16 cellular contexts compared by ENCODE assay signal in the genomic region with DNA sequence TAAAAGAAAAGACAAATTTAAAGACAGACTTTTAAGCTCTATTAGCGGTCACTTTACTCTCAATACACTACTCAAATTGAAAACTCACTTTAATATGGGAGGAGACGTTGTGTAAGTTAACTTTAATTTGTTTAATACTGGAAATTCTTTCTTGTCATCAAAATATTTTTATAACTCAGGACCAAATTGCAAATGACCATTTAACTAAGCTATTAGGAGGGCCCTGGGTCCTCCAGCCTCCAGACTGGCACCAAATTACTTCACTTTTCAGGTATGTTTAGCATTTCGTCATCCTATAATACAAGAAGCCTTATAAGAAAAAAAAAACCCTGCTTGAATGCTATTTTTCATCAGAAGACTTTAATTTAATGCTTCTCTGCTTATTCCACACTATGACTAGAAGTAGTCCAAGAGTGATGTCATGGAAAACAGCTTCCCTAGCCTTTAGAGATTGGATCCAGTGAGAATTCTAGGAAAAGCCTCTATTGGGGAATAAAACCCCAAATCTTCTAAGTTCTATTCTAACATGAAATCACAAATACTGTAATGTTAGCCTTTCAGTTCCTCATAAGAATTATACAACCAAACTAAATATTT. TPM values are rescaled to one million over a fixed set of nuclear protein-coding genes. Genes with fewer than 3 reads are reported as not detected.
A peak's percentile ranks its signal among the peaks of the same experiment; 100 is the strongest.
DNase-seq lines count a peak whose midpoint lies in the region; ATAC-seq, FAIRE-seq and TF ChIP-seq lines count a peak whose summit lies in the region.
"Had no signal": no experiment of that assay in that cellular context is flagged by ENCODE, and none has a peak within 500 bp of the region (broad histone marks: within the 10 kb centered on the region; RNA-seq: fewer than 3 reads in every experiment).

No MANE protein-coding gene starts in this region.

- H3K4me1 Mint-ChIP-seq in activated T-cell treated with anti-CD3 and anti-CD28 coated beads, Interleukin-2, amount 50 U/mL, for 4 hours (ENCODE audit: low read depth), result peaks cover 33% of the 10 kb centered on the region
- peaks cover 20% of the 10 kb centered on the region for H3K4me1 Mint-ChIP-seq in neural crest cell

- ATAC-seq in activated T-cell treated with anti-CD3 and anti-CD28 coated beads, Interleukin-2, amount 50 U/mL, for 4 hours, result no peak
- no peak for ATAC-seq in sciatic nerve
- ATAC-seq in HG03135 (IDR thresholded peaks at IDR 0.05; ENCODE audit: unreplicated experiment), result no peak
- ATAC-seq: esophagus mucosa had no signal

- no peaks in the 10 kb centered on the region for H3K9me3 Mint-ChIP-seq in activated T-cell treated with anti-CD3 and anti-CD28 coated beads, Interleukin-2, amount 50 U/mL, for 4 hours
- H3K9me3 Mint-ChIP-seq in neural crest cell, result no peaks in the 10 kb centered on the region

- peak overlapping the region; percentile 9 for H3K4me3 Mint-ChIP-seq in activated T-cell treated with anti-CD3 and anti-CD28 coated beads, Interleukin-2, amount 50 U/mL, for 4 hours
- peak overlapping the region; percentile 31 for H3K4me3 Mint-ChIP-seq in neural crest cell

- DNase-seq in activated T-cell treated with anti-CD3 and anti-CD28 coated beads, Interleukin-2, amount 50 U/mL, for 4 hours, result no peak
- no peak for DNase-seq in activated T-cell treated with anti-CD3 and anti-CD28 coated beads, Interleukin-2, amount 50 U/mL, for 48 hours
- DNase-seq in bronchial epithelial cell (ENCODE audit: low read depth) (peak; percentile 4), neural crest cell (ENCODE audit: low read depth, low spot score) (no peak), sciatic nerve (ENCODE audit: low spot score) (no peak), SW480 (ENCODE audit: low spot score) (no peak)
- DNase-seq: Kasumi-1, NCI-H2081, NCI-H82, posterior cingulate gyrus, SIG-M5, uterus had no signal

- H3K27ac Mint-ChIP-seq in neural crest cell (ENCODE audit: unreplicated experiment), result no peak overlapping the region

- H3K4me3 ChIP-seq in OCI-LY1 (ENCODE audit: low read depth, low read length, poor library complexity, severe bottlenecking) (no peak overlapping the region), bronchial epithelial cell (ENCODE audit: low read depth, low read length) (no peak overlapping the region)
- H3K4me3 ChIP-seq: uterus had no signal

- no peak overlapping the region for H3K9ac ChIP-seq in OCI-LY1 (ENCODE audit: low read length)

- no peaks in the 10 kb centered on the region for H3F3A ChIP-seq in OCI-LY1 (ENCODE audit: insufficient read depth, low read length)

- TF ChIP-seq CTCF in OCI-LY1 (IDR thresholded peaks at IDR 0.05; ENCODE audit: low read length) (no peak), bronchial epithelial cell (IDR thresholded peaks at IDR 0.05; ENCODE audit: insufficient read depth, low read length, severe bottlenecking) (no peak), neural crest cell (conservative IDR thresholded peaks at IDR 0.05) (no peak)

- no peak overlapping the region for H2AFZ ChIP-seq in OCI-LY1 (ENCODE audit: low read length)

- no peak overlapping the region for H3K27ac ChIP-seq in OCI-LY1 (ENCODE audit: low read depth, low read length, poor library complexity, severe bottlenecking)
- H3K27ac ChIP-seq: VCaP had no signal

- H3K9me3 ChIP-seq in OCI-LY1 (ENCODE audit: low read length), result no peaks in the 10 kb centered on the region
- H3K9me3 ChIP-seq: uterus had no signal

- H3K36me3 Mint-ChIP-seq in activated T-cell treated with anti-CD3 and anti-CD28 coated beads, Interleukin-2, amount 50 U/mL, for 4 hours (ENCODE audit: insufficient read depth), result peaks cover 9% of the 10 kb centered on the region
- peaks cover 6% of the 10 kb centered on the region for H3K36me3 Mint-ChIP-seq in neural crest cell (ENCODE audit: low read depth)

- no peaks in the 10 kb centered on the region for H4K20me1 ChIP-seq in OCI-LY1 (ENCODE audit: insufficient read depth, low read length)

- H3K4me2 ChIP-seq in OCI-LY1 (ENCODE audit: low read length), result peak overlapping the region; percentile 19; the same call in 1 of the 2 replicates

- no peaks in the 10 kb centered on the region for H3K9me2 ChIP-seq in OCI-LY1 (ENCODE audit: low read depth, low read length)

- FAIRE-seq in bronchial epithelial cell (lab: Jason Lieb, UNC), result no peak

- H3K4me1 ChIP-seq in OCI-LY1 (ENCODE audit: insufficient read depth, low read length, severe bottlenecking), result peaks cover 34% of the 10 kb centered on the region
- H3K4me1 ChIP-seq: uterus had no signal

- H3K36me3 ChIP-seq in OCI-LY1 (ENCODE audit: insufficient read depth, low read length) (peaks cover 14% of the 10 kb centered on the region), bronchial epithelial cell (ENCODE audit: control insufficient read depth, insufficient read depth, low read length) (no peaks in the 10 kb centered on the region)
- H3K36me3 ChIP-seq: uterus had no signal

- intact Hi-C loops in sciatic nerve (cut with DNase I), result no loop called here

- peaks cover 63% of the 10 kb centered on the region for H3K79me2 ChIP-seq in OCI-LY1 (ENCODE audit: insufficient read depth, low read length)

- no peaks in the 10 kb centered on the region for H3K27me3 ChIP-seq in OCI-LY1 (ENCODE audit: insufficient read depth, low read length)
- no peaks in the 10 kb centered on the region for H3K27me3 ChIP-seq in bronchial epithelial cell (ENCODE audit: control insufficient read depth, insufficient read depth, low read length)
- H3K27me3 ChIP-seq: uterus had no signal

- H3K27me3 Mint-ChIP-seq in activated T-cell treated with anti-CD3 and anti-CD28 coated beads, Interleukin-2, amount 50 U/mL, for 4 hours (ENCODE audit: low read depth), result no peaks in the 10 kb centered on the region
- no peaks in the 10 kb centered on the region for H3K27me3 Mint-ChIP-seq in neural crest cell (ENCODE audit: low read depth)

RNA-seq across cellular contexts. Expression of a gene that starts 6.6 kb away (rescaled TPM):
- 10 to 100 TPM; 10.4 to 11.8 (median 10.9) TPM for total RNA-seq in activated T-cell treated with anti-CD3 and anti-CD28 coated beads, Interleukin-2, amount 50 U/mL, for 4 hours
- total RNA-seq in bronchial epithelial cell (4.0 and 6.1 TPM in 2 replicates), neural crest cell (16.5 and 17.1 TPM in 2 replicates), sciatic nerve (7.9 TPM)

RNA-seq across cellular contexts. Expression of a gene that starts 34.4 kb away (rescaled TPM):
- total RNA-seq in activated T-cell treated with anti-CD3 and anti-CD28 coated beads, Interleukin-2, amount 50 U/mL, for 4 hours, result 100 to 1,000 TPM; 257 to 313 (median 258) TPM
- total RNA-seq in bronchial epithelial cell (247 and 315 TPM in 2 replicates), neural crest cell (426 and 440 TPM in 2 replicates), sciatic nerve (153 TPM)
